8 cellular contexts compared by ENCODE assay signal in genomic region chr6:26420607-26421235, GRCh38. TPM values are rescaled to one million over a fixed set of nuclear protein-coding genes. Genes with fewer than 3 reads are reported as not detected.
DNase-seq lines count a peak whose midpoint lies in the region; ATAC-seq and TF ChIP-seq lines count a peak whose summit lies in the region.

No MANE protein-coding gene starts in this region.

- H3K27ac Mint-ChIP-seq in activated B cell treated with CpG ODN at 0.5 μM for 24 hours = no peak overlapping the region

- TF ChIP-seq CTCF in activated B cell treated with CpG ODN at 0.5 μM for 24 hours (IDR thresholded peaks at IDR 0.05) (no peak), omental fat pad (IDR thresholded peaks at IDR 0.05) (no peak)

- no peaks in the 10 kb centered on the region for H3K27me3 Mint-ChIP-seq in activated B cell treated with CpG ODN at 0.5 μM for 24 hours

- H3K9ac ChIP-seq in HUES48 (ENCODE audit: low read depth, low read length) = peak overlapping the region; percentile 78

- ATAC-seq in activated B cell treated with CpG ODN at 0.5 μM for 24 hours (ENCODE audit: low read depth) (peak; percentile 56), omental fat pad (ENCODE audit: low FRiP score) (peak; percentile 44), GM19455 (IDR thresholded peaks at IDR 0.05; ENCODE audit: unreplicated experiment) (no peak)

- peaks cover 3% of the 10 kb centered on the region; the same call in 1 of the 2 replicates for H3K36me3 ChIP-seq in HUES48 (ENCODE audit: control insufficient read depth, insufficient read depth, low read length)

- peaks cover 9% of the 10 kb centered on the region for H3K9me3 Mint-ChIP-seq in activated B cell treated with CpG ODN at 0.5 μM for 24 hours

- peaks cover 7% of the 10 kb centered on the region for H3K36me3 Mint-ChIP-seq in activated B cell treated with CpG ODN at 0.5 μM for 24 hours (ENCODE audit: low read depth)

- H3K27ac ChIP-seq in HUES48 (ENCODE audit: low read depth, low read length) = peak overlapping the region; percentile 80

- no peaks in the 10 kb centered on the region for H3K27me3 ChIP-seq in HUES48 (ENCODE audit: control insufficient read depth, insufficient read depth, low read length)

- intact Hi-C loops in activated B cell treated with CpG ODN at 0.5 μM for 24 hours (cut with micrococcal nuclease) = loop anchor here (1.0 to 5.0 kb wide), 6 partner anchors 20 to 243 kb away; partner anchors contain the start of genes BTN2A2 and BTN3A3

- peaks cover 2% of the 10 kb centered on the region; the same call in 1 of the 2 replicates for H3K9me3 ChIP-seq in HUES48 (ENCODE audit: control insufficient read depth, insufficient read depth, low read length)

- peaks cover 5% of the 10 kb centered on the region for H3K4me1 Mint-ChIP-seq in activated B cell treated with CpG ODN at 0.5 μM for 24 hours

- H3K4me3 Mint-ChIP-seq in activated B cell treated with CpG ODN at 0.5 μM for 24 hours = no peak overlapping the region

- peak; percentile 38 for DNase-seq in stimulated activated CD4-positive, alpha-beta T cell treated with anti-CD3 and anti-CD28 coated beads, Interleukin-15, amount 100 ng/mL, for 24 hours
- no peak for DNase-seq in stimulated activated CD4-positive, alpha-beta T cell treated with anti-CD3 and anti-CD28 coated beads, Interleukin-4, amount 100 ng/mL, for 4 hours
- DNase-seq in activated B cell treated with CpG ODN at 0.5 μM for 24 hours = no peak
- DNase-seq in foreskin melanocyte = peak; percentile 61
- no peak for DNase-seq in omental fat pad (ENCODE audit: low spot score)
- DNase-seq in 8988T = no peak

- H3K4me1 ChIP-seq in HUES48 (ENCODE audit: control insufficient read depth, insufficient read depth, low read length) = peaks cover 10% of the 10 kb centered on the region

- CTCF ChIA-PET in activated B cell treated with CpG ODN at 0.5 μM for 24 hours (lab: Charles Lee) = interaction anchor here (1.4 to 1.8 kb wide), 2 partner anchors 9 to 79 kb away, joined by 5 to 6 read pairs; no protein-coding TSS in a partner anchor

- POLR2A ChIA-PET in activated B cell treated with CpG ODN at 0.5 μM for 24 hours (lab: Charles Lee) = interaction anchor here (0.6 to 1.9 kb wide), 5 partner anchors 53 to 261 kb away, joined by 4 to 6 read pairs (median 5); a partner anchor contains a TSS

- H3K4me3 ChIP-seq in HUES48 (ENCODE audit: low read depth, low read length) = peak overlapping the region; percentile 73

RNA-seq across cellular contexts. Expression of gene BTN3A1, which starts 18.6 kb away (rescaled TPM):
- total RNA-seq in activated B cell treated with CpG ODN at 0.5 μM for 24 hours (55.4 and 61.7 TPM in 2 replicates), omental fat pad (10 to 100 TPM; 14.4 to 24.6 (median 17.7) TPM)

RNA-seq across cellular contexts. Expression of gene BTN3A3, which starts 19.6 kb away (rescaled TPM):
- total RNA-seq in activated B cell treated with CpG ODN at 0.5 μM for 24 hours = 51.9 and 54.1 TPM in 2 replicates
- 10 to 100 TPM; 12.7 to 27.2 (median 18.0) TPM for total RNA-seq in omental fat pad

RNA-seq across cellular contexts. Expression of gene BTN2A1, which starts 37.0 kb away (rescaled TPM):
- 39.7 and 45.1 TPM in 2 replicates for total RNA-seq in activated B cell treated with CpG ODN at 0.5 μM for 24 hours
- 10 to 100 TPM; 10.2 to 29.2 (median 15.2) TPM for total RNA-seq in omental fat pad

RNA-seq across cellular contexts. Expression of gene BTN2A2, which starts 37.8 kb away (rescaled TPM):
- 77.5 and 79.9 TPM in 2 replicates for total RNA-seq in activated B cell treated with CpG ODN at 0.5 μM for 24 hours
- total RNA-seq in omental fat pad = 10 to 100 TPM in 1 of 4 donors, 1 to 10 TPM in 3; 6.5 to 14.2 (median 7.4) TPM

RNA-seq across cellular contexts. Expression of gene BTN3A2, which starts 55.7 kb away (rescaled TPM):
- total RNA-seq in activated B cell treated with CpG ODN at 0.5 μM for 24 hours (65.3 and 81.6 TPM in 2 replicates), omental fat pad (10 to 100 TPM; 15.7 to 39.7 (median 20.5) TPM)

Comparison
In these comparisons a context has a peak if more than half of its experiments do, and no peak if none do; other contexts are left out.
1. DNase-seq: peak in stimulated activated CD4-positive, alpha-beta T cell treated with anti-CD3 and anti-CD28 coated beads, Interleukin-15, amount 100 ng/mL, for 24 hours (single experiment) and foreskin melanocyte (single experiment); none in stimulated activated CD4-positive, alpha-beta T cell treated with anti-CD3 and anti-CD28 coated beads, Interleukin-4, amount 100 ng/mL, for 4 hours (0 of 2), activated B cell treated with CpG ODN at 0.5 μM for 24 hours (single experiment), omental fat pad (single experiment) and 8988T (single experiment).